10 cellular contexts compared by ENCODE assay signal in the genomic region with DNA sequence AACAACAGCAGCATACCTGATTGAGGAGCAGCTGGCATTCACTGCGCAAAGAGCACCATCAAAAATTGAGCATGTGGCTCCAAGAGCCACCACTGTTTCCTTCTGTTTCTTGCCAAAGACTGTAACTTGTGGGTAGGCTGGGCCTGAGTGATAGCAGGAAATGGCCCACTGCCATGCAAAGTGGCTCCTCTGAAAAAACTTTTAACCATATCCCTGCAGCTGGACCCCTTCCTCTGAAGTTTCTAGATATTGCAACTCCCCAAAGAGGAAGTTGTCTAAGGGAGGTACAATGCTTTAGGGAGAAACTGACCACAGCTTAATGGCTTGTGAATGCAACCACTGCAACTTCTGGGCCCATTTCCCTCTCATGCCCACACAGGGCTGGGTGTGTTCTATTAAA.
DNase-seq lines count a peak whose midpoint lies in the region; ATAC-seq and TF ChIP-seq lines count a peak whose summit lies in the region.
"Had no signal": no experiment of that assay in that cellular context is flagged by ENCODE, and none has a peak within 500 bp of the region (broad histone marks: within the 10 kb centered on the region; RNA-seq: fewer than 3 reads in every experiment).

No MANE protein-coding gene starts in this region.

- no peaks in the 10 kb centered on the region for H3K27me3 Mint-ChIP-seq in central memory CD8-positive, alpha-beta T cell
- H3K27me3 Mint-ChIP-seq: activated CD8-positive, alpha-beta memory T cell treated with anti-CD3 and anti-CD28 coated beads, Interleukin-2, amount 10 ng/mL, durations not matched to agents 7 days and 5 days had no signal

- H3K27ac Mint-ChIP-seq in central memory CD8-positive, alpha-beta T cell (ENCODE audit: low read depth) = no peak overlapping the region
- H3K27ac Mint-ChIP-seq: activated CD8-positive, alpha-beta memory T cell treated with anti-CD3 and anti-CD28 coated beads, Interleukin-2, amount 10 ng/mL, durations not matched to agents 7 days and 5 days had no signal

- no peak overlapping the region for H3K4me3 ChIP-seq in GM12865 (ENCODE audit: low read depth, low read length)

- no peak overlapping the region for H3K4me3 Mint-ChIP-seq in central memory CD8-positive, alpha-beta T cell
- H3K4me3 Mint-ChIP-seq: activated CD8-positive, alpha-beta memory T cell treated with anti-CD3 and anti-CD28 coated beads, Interleukin-2, amount 10 ng/mL, durations not matched to agents 7 days and 5 days had no signal

- H3K36me3 Mint-ChIP-seq in central memory CD8-positive, alpha-beta T cell (ENCODE audit: insufficient read depth) = no peaks in the 10 kb centered on the region
- H3K36me3 Mint-ChIP-seq: activated CD8-positive, alpha-beta memory T cell treated with anti-CD3 and anti-CD28 coated beads, Interleukin-2, amount 10 ng/mL, durations not matched to agents 7 days and 5 days had no signal

- DNase-seq in GM12865 (ENCODE audit: low read depth) (peak; percentile 78), NCI-H1436 (lab: John Stamatoyannopoulos, UW) (no peak), NCI-H510A (lab: John Stamatoyannopoulos, UW) (no peak), DMS79 (lab: John Stamatoyannopoulos, UW) (no peak)
- no peak for DNase-seq in central memory CD8-positive, alpha-beta T cell (ENCODE audit: low spot score in 2 of 2)
- no peak for DNase-seq in activated CD4-positive, CD25-positive, alpha-beta regulatory T cell (lab: John Stamatoyannopoulos, UW)
- DNase-seq: activated CD8-positive, alpha-beta memory T cell treated with anti-CD3 and anti-CD28 coated beads, Interleukin-2, amount 10 ng/mL, durations not matched to agents 7 days and 5 days; NCI-H187 treated with DMSO at 0.1 percent for 48 hours had no signal

- no peaks in the 10 kb centered on the region for H3K4me1 Mint-ChIP-seq in central memory CD8-positive, alpha-beta T cell
- H3K4me1 Mint-ChIP-seq: activated CD8-positive, alpha-beta memory T cell treated with anti-CD3 and anti-CD28 coated beads, Interleukin-2, amount 10 ng/mL, durations not matched to agents 7 days and 5 days had no signal

- H3K9me3 Mint-ChIP-seq in central memory CD8-positive, alpha-beta T cell = peaks cover 7% of the 10 kb centered on the region

- ATAC-seq in GM21526 (IDR thresholded peaks at IDR 0.05; ENCODE audit: low FRiP score, unreplicated experiment) = peak; percentile 97
- peak; percentile 97 for ATAC-seq in HG03457 (IDR thresholded peaks at IDR 0.05; ENCODE audit: unreplicated experiment)
- ATAC-seq in central memory CD8-positive, alpha-beta T cell (replicated peaks; ENCODE audit: extremely low read depth, poor library complexity, severe bottlenecking) = peak; percentile 19
- ATAC-seq: activated CD8-positive, alpha-beta memory T cell treated with anti-CD3 and anti-CD28 coated beads, Interleukin-2, amount 10 ng/mL, durations not matched to agents 7 days and 5 days had no signal

- TF ChIP-seq CTCF in GM12865 (IDR thresholded peaks at IDR 0.05; ENCODE audit: insufficient read depth, low read depth, low read length, missing control alignments) = no peak

Comparison
In these comparisons a context has a peak if more than half of its experiments do, and no peak if none do; other contexts are left out.
1. ATAC-seq: peak in every context shown above with its lines; median percentile 97 in GM21526; 97 in HG03457; 19 in central memory CD8-positive, alpha-beta T cell.